In the genomic region with DNA sequence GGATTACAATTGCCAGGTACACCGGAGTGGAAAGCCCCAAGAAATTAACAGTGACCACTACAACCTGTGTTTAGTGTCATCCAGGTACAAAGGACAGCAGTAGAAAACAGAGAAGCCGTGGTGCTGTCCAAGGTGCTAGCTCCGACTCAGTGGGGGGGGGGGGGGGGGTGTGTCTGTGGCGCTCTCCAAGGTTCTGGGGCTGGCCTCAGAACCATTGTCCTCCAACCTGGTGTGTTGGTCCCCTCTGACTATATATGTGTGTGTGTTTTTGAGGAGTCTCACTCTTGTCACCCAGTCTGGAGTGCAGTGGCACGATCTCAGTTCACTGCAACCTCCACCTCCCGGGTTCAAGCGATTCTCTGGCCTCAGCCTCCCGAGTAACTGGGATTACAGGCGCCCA, we compare ENCODE assay signal across 9 cellular contexts. TPM values are rescaled to one million over a fixed set of nuclear protein-coding genes. Genes with fewer than 3 reads are reported as not detected.
DNase-seq lines count a peak whose midpoint lies in the region; ATAC-seq and TF ChIP-seq lines count a peak whose summit lies in the region.
"Had no signal": no experiment of that assay in that cellular context is flagged by ENCODE, and none has a peak within 500 bp of the region (broad histone marks: within the 10 kb centered on the region; RNA-seq: fewer than 3 reads in every experiment).

No MANE protein-coding gene starts in this region.

- no peak overlapping the region for H3K4me3 ChIP-seq in astrocyte of the spinal cord (ENCODE audit: low read depth, low read length)

- peaks cover 4 to 8% of the 10 kb centered on the region in 2 donors for H3K4me1 Mint-ChIP-seq in natural killer cell treated with Interleukin-12 subunit alpha and Interleukin-12 subunit beta and Interleukin-15 and Interleukin-18, amount 100 ng/mL, for 72 hours (ENCODE audit: low read depth in 2 of 2)

- DNase-seq in ELR (ENCODE audit: low read depth) (peak; percentile 48), OCI-M1 (lab: John Stamatoyannopoulos, UW) (peak; percentile 69), astrocyte of the spinal cord (ENCODE audit: low read depth, low spot score) (peak; percentile 38), mucosa of gallbladder (ENCODE audit: low spot score) (no peak), NCI-H524 treated with DMSO at 0.1 percent for 48 hours (lab: John Stamatoyannopoulos, UW) (no peak)
- DNase-seq in natural killer cell treated with Interleukin-12 subunit alpha and Interleukin-12 subunit beta and Interleukin-15 and Interleukin-18, amount 100 ng/mL, for 72 hours (ENCODE audit: low spot score) = no peak

- no peak overlapping the region for H3K27ac Mint-ChIP-seq in natural killer cell treated with Interleukin-12 subunit alpha and Interleukin-12 subunit beta and Interleukin-15 and Interleukin-18, amount 100 ng/mL, for 72 hours
- H3K27ac Mint-ChIP-seq: activated naive CD8-positive, alpha-beta T cell had no signal

- H3K4me3 Mint-ChIP-seq in natural killer cell treated with Interleukin-12 subunit alpha and Interleukin-12 subunit beta and Interleukin-15 and Interleukin-18, amount 100 ng/mL, for 72 hours = no peak overlapping the region
- H3K4me3 Mint-ChIP-seq: activated naive CD8-positive, alpha-beta T cell had no signal

- no peaks in the 10 kb centered on the region for H3K9me3 Mint-ChIP-seq in natural killer cell treated with Interleukin-12 subunit alpha and Interleukin-12 subunit beta and Interleukin-15 and Interleukin-18, amount 100 ng/mL, for 72 hours

- H3K36me3 Mint-ChIP-seq in natural killer cell treated with Interleukin-12 subunit alpha and Interleukin-12 subunit beta and Interleukin-15 and Interleukin-18, amount 100 ng/mL, for 72 hours = no peaks in the 10 kb centered on the region

- in situ Hi-C loops in astrocyte of the spinal cord (cut with HindIII; ENCODE audit: low sequenced_read_pairs) = no loop called here

- H3K27me3 Mint-ChIP-seq in natural killer cell treated with Interleukin-12 subunit alpha and Interleukin-12 subunit beta and Interleukin-15 and Interleukin-18, amount 100 ng/mL, for 72 hours = no peaks in the 10 kb centered on the region
- H3K27me3 Mint-ChIP-seq: activated naive CD8-positive, alpha-beta T cell had no signal

- ATAC-seq in natural killer cell treated with Interleukin-12 subunit alpha and Interleukin-12 subunit beta and Interleukin-15 and Interleukin-18, amount 100 ng/mL, for 72 hours = peak; percentile 43 to 56
- ATAC-seq in HG03469 (IDR thresholded peaks at IDR 0.05; ENCODE audit: unreplicated experiment) = no peak
- ATAC-seq in GM19395 (IDR thresholded peaks at IDR 0.05; ENCODE audit: unreplicated experiment) = no peak

- no peak for TF ChIP-seq CTCF in astrocyte of the spinal cord (IDR thresholded peaks at IDR 0.05; ENCODE audit: low read depth, low read length)

RNA-seq across cellular contexts. Expression of a gene that starts 5.8 kb away (rescaled TPM):
- 10 to 100 TPM; 10.4 to 13.1 TPM for total RNA-seq in natural killer cell treated with Interleukin-12 subunit alpha and Interleukin-12 subunit beta and Interleukin-15 and Interleukin-18, amount 100 ng/mL, for 72 hours
- total RNA-seq in mucosa of gallbladder = 6.3 TPM

RNA-seq across cellular contexts. Expression of a gene that starts 21.3 kb away (rescaled TPM):
- total RNA-seq in natural killer cell treated with Interleukin-12 subunit alpha and Interleukin-12 subunit beta and Interleukin-15 and Interleukin-18, amount 100 ng/mL, for 72 hours = 1 to 10 TPM; 3.4 to 4.4 TPM
- total RNA-seq in mucosa of gallbladder = 5.6 TPM

RNA-seq across cellular contexts. Expression of a gene that starts 26.0 kb away (rescaled TPM):
- total RNA-seq in natural killer cell treated with Interleukin-12 subunit alpha and Interleukin-12 subunit beta and Interleukin-15 and Interleukin-18, amount 100 ng/mL, for 72 hours = not detected
- total RNA-seq in mucosa of gallbladder = 0.14 TPM

RNA-seq across cellular contexts. Expression of a gene that starts 58.4 kb away (rescaled TPM):
- not detected for total RNA-seq in natural killer cell treated with Interleukin-12 subunit alpha and Interleukin-12 subunit beta and Interleukin-15 and Interleukin-18, amount 100 ng/mL, for 72 hours
- 586 TPM for total RNA-seq in mucosa of gallbladder

Comparison
In these comparisons a context has a peak if more than half of its experiments do, and no peak if none do; other contexts are left out.
1. DNase-seq: peak in ELR (single experiment), OCI-M1 (single experiment) and astrocyte of the spinal cord (single experiment); none in natural killer cell treated with Interleukin-12 subunit alpha and Interleukin-12 subunit beta and Interleukin-15 and Interleukin-18, amount 100 ng/mL, for 72 hours (single experiment), mucosa of gallbladder (single experiment) and NCI-H524 treated with DMSO at 0.1 percent for 48 hours (single experiment).
2. ATAC-seq: peak in natural killer cell treated with Interleukin-12 subunit alpha and Interleukin-12 subunit beta and Interleukin-15 and Interleukin-18, amount 100 ng/mL, for 72 hours (2 of 2); none in HG03469 (single experiment) and GM19395 (single experiment).